Comparison of ENCODE assay signal across 9 cellular contexts in the genomic region with DNA sequence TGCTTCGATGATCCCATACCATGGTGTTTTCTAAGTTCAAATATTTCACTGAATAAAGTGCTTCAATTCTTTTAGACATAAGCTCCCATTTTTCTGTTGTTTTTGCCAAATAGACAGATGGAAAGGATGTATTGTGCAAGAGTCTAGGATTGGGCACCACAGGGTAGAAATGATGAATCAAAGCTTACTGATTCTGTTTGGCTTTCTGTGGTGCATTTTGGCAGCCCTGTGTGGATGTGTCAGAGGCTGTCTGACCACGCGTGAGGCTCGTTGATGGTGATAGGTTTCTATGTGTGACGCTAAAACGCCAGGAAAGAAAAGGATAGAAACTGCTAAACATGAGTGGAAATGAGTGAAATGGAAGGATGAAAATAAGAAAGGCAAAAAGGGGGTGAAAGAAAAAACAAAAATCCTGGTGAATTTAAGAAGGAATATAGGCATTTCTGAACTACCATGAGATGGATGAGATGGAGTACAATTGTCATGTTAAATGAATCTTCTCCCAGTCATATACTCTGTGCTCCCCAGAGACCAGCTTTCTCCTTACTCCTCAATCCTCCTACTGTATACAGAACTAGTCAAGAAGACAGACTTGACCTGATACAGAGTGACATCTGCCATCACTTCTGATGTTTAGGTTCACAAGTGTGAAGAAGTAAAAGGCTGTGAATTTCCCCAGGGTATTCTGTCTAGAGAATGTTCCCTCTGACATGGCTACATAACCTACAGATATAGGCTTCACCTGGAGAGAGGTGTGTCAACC. TPM values are rescaled to one million over a fixed set of nuclear protein-coding genes. Genes with fewer than 3 reads are reported as not detected.
DNase-seq lines count a peak whose midpoint lies in the region; ATAC-seq, FAIRE-seq and TF ChIP-seq lines count a peak whose summit lies in the region.
"Had no signal": no experiment of that assay in that cellular context is flagged by ENCODE, and none has a peak within 500 bp of the region (broad histone marks: within the 10 kb centered on the region; RNA-seq: fewer than 3 reads in every experiment).

No MANE protein-coding gene starts in this region.

- H3K4me2 ChIP-seq in mammary epithelial cell (ENCODE audit: insufficient read depth, low read depth, low read length): peak overlapping the region; percentile 64
- H3K4me2 ChIP-seq in osteoblast (ENCODE audit: insufficient read depth, low read length): peak overlapping the region; percentile 68

- no peaks in the 10 kb centered on the region for H3K4me1 Mint-ChIP-seq in Caco-2 (ENCODE audit: low read depth, unreplicated experiment)

- peaks cover 2% of the 10 kb centered on the region for H3K27me3 Mint-ChIP-seq in Caco-2 (ENCODE audit: insufficient read depth, unreplicated experiment)

- H3K4me3 ChIP-seq in mammary epithelial cell (replicated peaks in 1 of 3; ENCODE audit: insufficient read depth in 1 of 3, low read depth in 2 of 3, low read length in 3 of 3) (no peak overlapping the region), osteoblast (ENCODE audit: insufficient read depth, low read length) (no peak overlapping the region), Caco-2 (ENCODE audit: low read depth, low read length) (no peak overlapping the region)

- no peaks in the 10 kb centered on the region for H3K9me3 ChIP-seq in mammary epithelial cell (replicated peaks; ENCODE audit: insufficient read depth, low read length)
- no peaks in the 10 kb centered on the region for H3K9me3 ChIP-seq in osteoblast (ENCODE audit: low read depth, low read length)
- no peaks in the 10 kb centered on the region for H3K9me3 ChIP-seq in Caco-2

- no peaks in the 10 kb centered on the region for H3K36me3 Mint-ChIP-seq in Caco-2 (ENCODE audit: insufficient read depth, unreplicated experiment)

- H3K9me3 Mint-ChIP-seq in Caco-2 (ENCODE audit: unreplicated experiment): no peaks in the 10 kb centered on the region

- peak; percentile 55 for ATAC-seq in HG03432 (IDR thresholded peaks at IDR 0.05; ENCODE audit: unreplicated experiment)

- POLR2A ChIA-PET in Caco-2 (lab: Charles Lee): no interaction called here
- POLR2A ChIA-PET in HEK293T (lab: Yijun Ruan, JAX): no interaction called here

- no peak for TF ChIP-seq CTCF in mammary epithelial cell (conservative IDR thresholded peaks at IDR 0.05 in 1 of 2, IDR thresholded peaks at IDR 0.05 in 1 of 2; ENCODE audit: extremely low read depth in 1 of 2, insufficient read depth in 1 of 2, low read depth in 1 of 2, low read length in 2 of 2)
- TF ChIP-seq CTCF in osteoblast (IDR thresholded peaks at IDR 0.05; ENCODE audit: extremely low read depth, low read depth, low read length): no peak
- TF ChIP-seq CTCF in Caco-2 (IDR thresholded peaks at IDR 0.05; ENCODE audit: insufficient read depth in 1 of 2, low read depth in 1 of 2, low read length in 1 of 2, severe bottlenecking in 1 of 2, unreplicated experiment in 1 of 2): no peak

- H3K27ac ChIP-seq in mammary epithelial cell (ENCODE audit: insufficient read depth, low read depth, low read length) (peak overlapping the region; percentile 71), osteoblast (ENCODE audit: low read depth, low read length) (peak overlapping the region; percentile 94)

- DNase-seq in EH (ENCODE audit: low read depth) (peak; percentile 90), mammary epithelial cell (peak; percentile 89), osteoblast (ENCODE audit: insufficient read length, low spot score, missing footprints) (peak; percentile 76), Caco-2 (no peak), iPS-NIHi11 (ENCODE audit: low spot score) (no peak), HEK293T (ENCODE audit: extremely low spot score) (no peak), frontal cortex (ENCODE audit: low spot score in 2 of 2) (no peak)
- DNase-seq: activated CD4-positive, CD25-positive, alpha-beta regulatory T cell had no signal

- H3K36me3 ChIP-seq in mammary epithelial cell (ENCODE audit: insufficient read depth, low read length) (no peaks in the 10 kb centered on the region), osteoblast (ENCODE audit: insufficient read depth, low read length) (peaks cover 12% of the 10 kb centered on the region), Caco-2 (ENCODE audit: control insufficient read depth, insufficient read depth, low read length) (no peaks in the 10 kb centered on the region)

- CTCF ChIA-PET in mammary epithelial cell (lab: Charles Lee; ENCODE audit: low non-redundant PET): no interaction called here
- CTCF ChIA-PET in Caco-2 (lab: Charles Lee): no interaction called here
- CTCF ChIA-PET in HEK293T (lab: Yijun Ruan, JAX): interaction anchor here (0.5 to 0.6 kb wide), 3 partner anchors 74 to 1906 kb away, joined by 3 read pairs; no protein-coding TSS in a partner anchor

- peak overlapping the region; percentile 59 for H3K9ac ChIP-seq in mammary epithelial cell (ENCODE audit: insufficient read depth, low read length)

- H3K27me3 ChIP-seq in mammary epithelial cell (ENCODE audit: insufficient read depth, low read length) (no peaks in the 10 kb centered on the region), osteoblast (ENCODE audit: insufficient read depth, low read length) (no peaks in the 10 kb centered on the region), Caco-2 (replicated peaks; ENCODE audit: control insufficient read depth, insufficient read depth, low read length) (no peaks in the 10 kb centered on the region)

- H2AFZ ChIP-seq in mammary epithelial cell (ENCODE audit: low read depth, low read length): peak overlapping the region; percentile 37
- H2AFZ ChIP-seq in osteoblast (ENCODE audit: low read length): no peak overlapping the region

- no peak overlapping the region for H3K4me3 Mint-ChIP-seq in Caco-2 (ENCODE audit: unreplicated experiment)

- FAIRE-seq in frontal cortex (lab: Jason Lieb, UNC): no peak

- in situ Hi-C loops in mammary epithelial cell (cut with MboI; ENCODE audit: low sequenced_read_pairs in 2 of 2): no loop called here

- no peak overlapping the region for H3K27ac Mint-ChIP-seq in Caco-2 (ENCODE audit: unreplicated experiment)

- peaks cover 42% of the 10 kb centered on the region for H3K4me1 ChIP-seq in mammary epithelial cell (ENCODE audit: insufficient read depth, low read length)
- peaks cover 59% of the 10 kb centered on the region for H3K4me1 ChIP-seq in osteoblast (ENCODE audit: insufficient read depth, low read length)
- H3K4me1 ChIP-seq in Caco-2: no peaks in the 10 kb centered on the region

- WGBS in mammary epithelial cell (ENCODE audit: low coverage, missing lambda C conversion rate): 18% methylated on average over 6 of the region's 6 CpGs

- H3K79me2 ChIP-seq in mammary epithelial cell (ENCODE audit: insufficient read depth, low read length): peaks cover 20% of the 10 kb centered on the region
- peaks cover 79% of the 10 kb centered on the region for H3K79me2 ChIP-seq in osteoblast (ENCODE audit: insufficient read depth, low read length)

- H4K20me1 ChIP-seq in mammary epithelial cell (ENCODE audit: insufficient read depth, low read length) (no peaks in the 10 kb centered on the region), osteoblast (ENCODE audit: insufficient read depth, low read length) (no peaks in the 10 kb centered on the region)

- dilution Hi-C loops in mammary epithelial cell (cut with HindIII; ENCODE audit: low sequenced_read_pairs): no loop called here

- no TSS peak for BruUV-seq in mammary epithelial cell (replicated peaks; lab: Mats Ljungman, UMichigan)
- no TSS peak for BruUV-seq in Caco-2 (replicated peaks; lab: Mats Ljungman, UMichigan)

- intact Hi-C loops in mammary epithelial cell (cut with micrococcal nuclease) (no loop called here), Caco-2 (cut with micrococcal nuclease; ENCODE audit: unreplicated experiment) (no loop called here)

TF ChIP-seq in HEK293T, 16 proteins besides CTCF, POLR2A, EP300 and RAD21:
- TF ChIP-seq, protein P1, sequence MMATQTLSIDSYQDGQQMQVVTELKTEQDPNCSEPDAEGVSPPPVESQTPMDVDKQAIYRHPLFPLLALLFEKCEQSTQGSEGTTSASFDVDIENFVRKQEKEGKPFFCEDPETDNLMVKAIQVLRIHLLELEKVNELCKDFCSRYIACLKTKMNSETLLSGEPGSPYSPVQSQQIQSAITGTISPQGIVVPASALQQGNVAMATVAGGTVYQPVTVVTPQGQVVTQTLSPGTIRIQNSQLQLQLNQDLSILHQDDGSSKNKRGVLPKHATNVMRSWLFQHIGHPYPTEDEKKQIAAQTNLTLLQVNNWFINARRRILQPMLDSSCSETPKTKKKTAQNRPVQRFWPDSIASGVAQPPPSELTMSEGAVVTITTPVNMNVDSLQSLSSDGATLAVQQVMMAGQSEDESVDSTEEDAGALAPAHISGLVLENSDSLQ (IDR thresholded peaks at IDR 0.05): no peak
- TF ChIP-seq ZNF384 (IDR thresholded peaks at IDR 0.05) (no peak), TARDBP (IDR thresholded peaks at IDR 0.05) (no peak), BHLHE40 (IDR thresholded peaks at IDR 0.05; ENCODE audit: borderline replicate concordance) (no peak), SUZ12 (IDR thresholded peaks at IDR 0.05) (no peak), FOXM1 (IDR thresholded peaks at IDR 0.05; ENCODE audit: borderline replicate concordance) (no peak), CTBP1 (IDR thresholded peaks at IDR 0.05; ENCODE audit: borderline replicate concordance) (no peak), FOXA1 (IDR thresholded peaks at IDR 0.05) (no peak), NFRKB (IDR thresholded peaks at IDR 0.05) (no peak), FOXK2 (IDR thresholded peaks at IDR 0.05) (no peak), L3MBTL2 (conservative IDR thresholded peaks at IDR 0.05) (no peak), ELF4 (IDR thresholded peaks at IDR 0.05) (no peak), LEF1 (IDR thresholded peaks at IDR 0.05; ENCODE audit: borderline replicate concordance) (no peak), ARNT (IDR thresholded peaks at IDR 0.05) (no peak), SP1 (IDR thresholded peaks at IDR 0.05) (no peak)

RNA-seq across cellular contexts. Expression of a gene that starts 54.4 kb away (rescaled TPM):
- total RNA-seq in mammary epithelial cell (100 to 1,000 TPM in 1 of 2 donors, 10 to 100 TPM in 1; 77.8 to 138 TPM), osteoblast (125 and 130 TPM in 2 replicates), Caco-2 (2022) (4.7 and 6.3 TPM in 2 replicates), frontal cortex (62.8 TPM)
- polyA plus RNA-seq in mammary epithelial cell: 46.9 TPM
- 193 TPM for polyA minus RNA-seq in mammary epithelial cell

Comparison
In these comparisons a context has a peak if more than half of its experiments do, and no peak if none do; other contexts are left out.
1. DNase-seq: peak in EH (single experiment), mammary epithelial cell (single experiment) and osteoblast (single experiment); none in Caco-2 (0 of 2), iPS-NIHi11 (single experiment), HEK293T (single experiment) and frontal cortex (0 of 2).